Comparison of ENCODE assay signal across 1 cellular context in genomic region chr6:36028887-36029324, GRCh38.
TF ChIP-seq lines count a peak whose summit lies in the region.

No MANE protein-coding gene starts in this region.

TF ChIP-seq in K562, 482 proteins besides CTCF, POLR2A, EP300 and RAD21 (continued from another document):
- TF ChIP-seq ZNF592 (IDR thresholded peaks at IDR 0.05), result 0 out of 2 replicates have a peak, but pooled peaks have one; percentile 47
- 0 out of 2 replicates have a peak, but pooled peaks have one; percentile 28 for TF ChIP-seq GATAD2B (IDR thresholded peaks at IDR 0.05; ENCODE audit: borderline replicate concordance)
- TF ChIP-seq SLC30A9 (CRISPR knock-in tag; IDR thresholded peaks at IDR 0.05), result no peak
- TF ChIP-seq FOSL1 (tag; conservative IDR thresholded peaks at IDR 0.05), result peak; percentile 63; the same call in 1 of the 2 replicates
